8 cellular contexts compared by ENCODE assay signal in genomic region chr20:50635676-50636600, GRCh38. TPM values are rescaled to one million over a fixed set of nuclear protein-coding genes. Genes with fewer than 3 reads are reported as not detected.
DNase-seq lines count a peak whose midpoint lies in the region; ATAC-seq and TF ChIP-seq lines count a peak whose summit lies in the region.

No MANE protein-coding gene starts in this region.

- no peak for ATAC-seq in GM18517 (IDR thresholded peaks at IDR 0.05; ENCODE audit: unreplicated experiment)
- ATAC-seq in HG02678 (IDR thresholded peaks at IDR 0.05; ENCODE audit: unreplicated experiment): no peak

- H3K36me3 ChIP-seq in rectal smooth muscle tissue (ENCODE audit: control insufficient read depth, insufficient read depth, low read length): no peaks in the 10 kb centered on the region

- no peak overlapping the region for H3K9ac ChIP-seq in rectal smooth muscle tissue (ENCODE audit: low read length)

- H3K36me3 Mint-ChIP-seq in glutamatergic neuron (ENCODE audit: unreplicated experiment): no peaks in the 10 kb centered on the region

- H3K4me3 Mint-ChIP-seq in glutamatergic neuron (ENCODE audit: unreplicated experiment): no peak overlapping the region

- H3K9me3 Mint-ChIP-seq in glutamatergic neuron (ENCODE audit: unreplicated experiment): peaks cover 9% of the 10 kb centered on the region

- H3K27ac Mint-ChIP-seq in glutamatergic neuron (ENCODE audit: unreplicated experiment): no peak overlapping the region

- H3K4me3 ChIP-seq in rectal smooth muscle tissue (ENCODE audit: low read length): peak overlapping the region; percentile 6

- H3K27me3 ChIP-seq in rectal smooth muscle tissue (ENCODE audit: control insufficient read depth, insufficient read depth, low read length): no peaks in the 10 kb centered on the region

- TF ChIP-seq RAD21 in Ishikawa (IDR thresholded peaks at IDR 0.05; ENCODE audit: low read depth): peak; percentile 60

- H3K4me1 ChIP-seq in rectal smooth muscle tissue (ENCODE audit: control insufficient read depth, insufficient read depth, low read length): peaks cover 14% of the 10 kb centered on the region

- 0 out of 2 replicates have a peak, but pooled peaks have one; percentile 16 for TF ChIP-seq EP300 in Ishikawa (IDR thresholded peaks at IDR 0.05; ENCODE audit: borderline replicate concordance)

- peak; percentile 88 for TF ChIP-seq CTCF in glutamatergic neuron (IDR thresholded peaks at IDR 0.05; ENCODE audit: partially characterized antibody, unreplicated experiment)

- peaks cover 7% of the 10 kb centered on the region for H3K4me1 Mint-ChIP-seq in glutamatergic neuron (ENCODE audit: low read depth, unreplicated experiment)

- peaks cover 12% of the 10 kb centered on the region for H3K27me3 Mint-ChIP-seq in glutamatergic neuron (ENCODE audit: unreplicated experiment)

- H3K27ac ChIP-seq in rectal smooth muscle tissue (ENCODE audit: low read depth, low read length): no peak overlapping the region

- DNase-seq in DMS114 treated with DMSO at 0.1 percent for 48 hours (lab: John Stamatoyannopoulos, UW; ENCODE audit: unreplicated experiment) (peak; percentile 87), SHP77 (lab: John Stamatoyannopoulos, UW) (peak; percentile 21 to 44), glutamatergic neuron (peak; percentile 86)
- peak; percentile 13 for DNase-seq in activated effector memory CD4-positive, alpha-beta T cell treated with Interleukin-2 at 50 U/mL for 16 hours

TF ChIP-seq in Ishikawa, 13 proteins besides CTCF, POLR2A, EP300 and RAD21:
- no peak for TF ChIP-seq TAF1 (IDR thresholded peaks at IDR 0.05; ENCODE audit: low read depth)
- no peak for TF ChIP-seq USF1 (IDR thresholded peaks at IDR 0.05)
- no peak for TF ChIP-seq TEAD4 (IDR thresholded peaks at IDR 0.05)
- TF ChIP-seq YY1 (IDR thresholded peaks at IDR 0.05; ENCODE audit: low read depth): no peak
- TF ChIP-seq ZBTB7A (IDR thresholded peaks at IDR 0.05; ENCODE audit: low read depth): peak; percentile 96
- no peak for TF ChIP-seq CEBPB (IDR thresholded peaks at IDR 0.05)
- TF ChIP-seq FOXM1 (IDR thresholded peaks at IDR 0.05; ENCODE audit: borderline replicate concordance, low read depth): no peak
- peak; percentile 47; the same call in 1 of the 2 replicates for TF ChIP-seq TCF12 (IDR thresholded peaks at IDR 0.05; ENCODE audit: low read depth)
- no peak for TF ChIP-seq EGR1 (IDR thresholded peaks at IDR 0.05)
- no peak for TF ChIP-seq MAX (IDR thresholded peaks at IDR 0.05)
- TF ChIP-seq CREB1 (IDR thresholded peaks at IDR 0.05; ENCODE audit: low read depth): peak; percentile 66
- no peak for TF ChIP-seq REST (IDR thresholded peaks at IDR 0.05; ENCODE audit: low read depth)
- TF ChIP-seq NFIC (IDR thresholded peaks at IDR 0.05): peak; percentile 96

RNA-seq across cellular contexts. Expression of gene RIPOR3, which starts 55.4 kb away (rescaled TPM):
- total RNA-seq in glutamatergic neuron (ENCODE audit: unreplicated experiment): not detected

Comparison
In these comparisons a context has a peak if more than half of its experiments do, and no peak if none do; other contexts are left out.
1. DNase-seq: peak in every context shown above with its lines; median percentile 87 in DMS114 treated with DMSO at 0.1 percent for 48 hours; 86 in glutamatergic neuron; 32 in SHP77; 13 in activated effector memory CD4-positive, alpha-beta T cell treated with Interleukin-2 at 50 U/mL for 16 hours.